In genomic region chr9:117704024-117704575, GRCh38 we compare ENCODE assay signal across 9 cellular contexts. TPM values are rescaled to one million over a fixed set of nuclear protein-coding genes. Genes with fewer than 3 reads are reported as not detected.
DNase-seq lines count a peak whose midpoint lies in the region; ATAC-seq and TF ChIP-seq lines count a peak whose summit lies in the region.
"Had no signal": no experiment of that assay in that cellular context is flagged by ENCODE, and none has a peak within 500 bp of the region (broad histone marks: within the 10 kb centered on the region; RNA-seq: fewer than 3 reads in every experiment).

TSS of gene TLR4 (plus strand) at chr9:117704403. CDS start at chr9:117704473, 70 bp downstream.

- DNase-seq in AML-193 (lab: John Stamatoyannopoulos, UW) (peak; percentile 91 to 93), T-helper 17 cell (no peak), foreskin melanocyte (peak; percentile 80), omental fat pad (ENCODE audit: low spot score) (no peak), hepatic stellate cell (ENCODE audit: low spot score) (no peak), NCI-H82 (lab: John Stamatoyannopoulos, UW) (no peak)
- DNase-seq: IMR-90 had no signal

- no peaks in the 10 kb centered on the region for H3K9me3 ChIP-seq in T-helper 17 cell (ENCODE audit: control insufficient read depth, low read length, poor library complexity, severe bottlenecking)

- no peak within 1 kb of the TSS for H3K4me3 Mint-ChIP-seq in T-helper 17 cell

- H3K27ac Mint-ChIP-seq in T-helper 17 cell: no peak within 1 kb of the TSS

- no peak for TF ChIP-seq CTCF in omental fat pad (IDR thresholded peaks at IDR 0.05)

- no peaks in the 10 kb centered on the region for H3K36me3 Mint-ChIP-seq in T-helper 17 cell (ENCODE audit: low read depth)

- H3K4me1 Mint-ChIP-seq in T-helper 17 cell: peaks cover 3% of the 10 kb centered on the region

- H3K27me3 Mint-ChIP-seq in T-helper 17 cell: no peaks in the 10 kb centered on the region

- ATAC-seq in GM19328 (IDR thresholded peaks at IDR 0.05; ENCODE audit: unreplicated experiment) (peak; percentile 99), HG03432 (IDR thresholded peaks at IDR 0.05; ENCODE audit: unreplicated experiment) (peak; percentile 99), T-helper 17 cell (peak; percentile 69), omental fat pad (ENCODE audit: low FRiP score) (peak; percentile 62)

RNA-seq across cellular contexts. Expression of gene TLR4, which starts in this region (rescaled TPM):
- 1 to 10 TPM in 1 of 2 donors, under 1 TPM in 1; 0.39 to 1.8 TPM for total RNA-seq in T-helper 17 cell
- 100 to 1,000 TPM in 3 of 4 donors, 10 to 100 TPM in 1; 89.1 to 129 (median 107) TPM for total RNA-seq in omental fat pad

Comparison
In these comparisons a context has a peak if more than half of its experiments do, and no peak if none do; other contexts are left out.
1. RNA of gene TLR4 (total RNA-seq): 89.1 to 129 TPM in omental fat pad; 0.39 to 1.8 TPM in T-helper 17 cell; every median in the first group is over 10 times any median in the second.
2. DNase-seq: peak in AML-193 (2 of 2) and foreskin melanocyte (single experiment); none in T-helper 17 cell (0 of 3), omental fat pad (single experiment), hepatic stellate cell (single experiment) and NCI-H82 (single experiment).
3. Peak in every context shown above with its lines, with median percentiles within 50 percentile points of each other: ATAC-seq.